In the genomic region with DNA sequence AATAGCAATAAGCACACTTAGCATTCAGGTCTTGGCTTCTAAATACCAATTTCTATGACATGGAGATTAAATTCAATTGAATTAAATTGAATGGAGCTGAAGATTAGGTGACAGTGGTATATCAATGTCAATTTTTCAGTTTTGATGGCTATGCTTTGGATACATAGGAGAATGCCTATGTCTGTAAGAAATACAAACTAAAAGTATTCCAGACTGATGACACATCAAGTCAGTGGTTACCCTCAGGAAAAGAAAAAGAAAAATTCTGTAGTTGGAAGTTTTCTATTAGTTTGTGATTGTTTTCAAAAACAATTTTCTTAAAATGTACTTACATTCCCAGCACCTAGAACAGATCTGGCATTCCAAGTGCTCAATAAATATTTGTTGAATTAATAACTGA, we compare ENCODE assay signal across 22 cellular contexts. TPM values are rescaled to one million over a fixed set of nuclear protein-coding genes. Genes with fewer than 3 reads are reported as not detected.
"Had no signal": no experiment of that assay in that cellular context is flagged by ENCODE, and none has a peak within 500 bp of the region (broad histone marks: within the 10 kb centered on the region; RNA-seq: fewer than 3 reads in every experiment).

No MANE protein-coding gene starts in this region.

- H3K4me3 ChIP-seq: colonic mucosa, gastrocnemius medialis, heart right ventricle, left ventricle myocardium inferior, lower lobe of right lung, neural progenitor cell, pancreas, right lobe of liver, spleen, testis, tibial nerve, upper lobe of right lung, vagina had no signal

- ATAC-seq: gastrocnemius medialis; heart right ventricle; lower lobe of right lung; natural killer cell; pancreas; right lobe of liver; stimulated activated memory B cell treated with anti-CD40 and anti-IgM and Interleukin-4, amounts not matched to agents 10 μg/mL and 1 μg/mL and 100 μg/mL, for 72 hours; upper lobe of right lung had no signal

- H3K36me3 ChIP-seq: colonic mucosa, gastrocnemius medialis, heart right ventricle, left ventricle myocardium inferior, lower lobe of right lung, neural progenitor cell, pancreas, right lobe of liver, spleen, tibial nerve, upper lobe of right lung, vagina had no signal

- H3K4me2 ChIP-seq: neural progenitor cell had no signal

- DNase-seq: colonic mucosa; effector CD4-positive, alpha-beta T cell; gastrocnemius medialis; heart right ventricle; immature natural killer cell; left ventricle myocardium inferior; lower lobe of right lung; natural killer cell; nucleus accumbens; pancreas; retina; right lobe of liver; spleen; stimulated activated CD4-positive, alpha-beta T cell treated with anti-CD3 and anti-CD28 coated beads, Interleukin-15, amount 100 ng/mL, for 24 hours; stimulated activated CD4-positive, alpha-beta T cell treated with anti-CD3 and anti-CD28 coated beads, Interleukin-1b, Interleukin-23, amount 100 ng/mL, for 48 hours; stimulated activated CD4-positive, alpha-beta T cell treated with anti-CD3 and anti-CD28 coated beads, Interleukin-4, amount 100 ng/mL, for 24 hours; testis; upper lobe of right lung had no signal

- H3K27ac ChIP-seq: colonic mucosa, gastrocnemius medialis, heart right ventricle, left ventricle myocardium inferior, lower lobe of right lung, neural progenitor cell, pancreas, right lobe of liver, spleen, testis, tibial nerve, upper lobe of right lung, vagina had no signal

- H3K9me3 ChIP-seq: colonic mucosa, gastrocnemius medialis, heart right ventricle, left ventricle myocardium inferior, lower lobe of right lung, pancreas, right lobe of liver, spleen, testis, tibial nerve, upper lobe of right lung, vagina had no signal

- H3K9ac ChIP-seq: neural progenitor cell had no signal

- H3K27me3 ChIP-seq: colonic mucosa, gastrocnemius medialis, pancreas, right lobe of liver, testis, tibial nerve, vagina had no signal

- H2AFZ ChIP-seq: neural progenitor cell had no signal

- H3K4me1 ChIP-seq: colonic mucosa, gastrocnemius medialis, neural progenitor cell, right lobe of liver, upper lobe of right lung had no signal

RNA-seq across cellular contexts. Expression of gene DPF3, which starts 27.5 kb away (rescaled TPM):
- total RNA-seq: vagina had no signal
